In genomic region chrX:2928583-2929434, GRCh38 we compare ENCODE assay signal across 8 cellular contexts. TPM values are rescaled to one million over a fixed set of nuclear protein-coding genes. Genes with fewer than 3 reads are reported as not detected.
DNase-seq lines count a peak whose midpoint lies in the region; ATAC-seq and TF ChIP-seq lines count a peak whose summit lies in the region.

Gene ARSD, minus strand, starts transcription at chrX:2929339. Its CDS starts 64 bp downstream, at chrX:2929275.

- H3K27me3 ChIP-seq in heart right ventricle, result peaks cover 0 to 13% (median 0%) of the 10 kb centered on the region in 7 donors
- H3K27me3 ChIP-seq in aorta (ENCODE audit: control insufficient read depth in 1 of 2, insufficient read depth in 2 of 2, low read length in 1 of 2), result no peaks in the 10 kb centered on the region

- peak; percentile 95 for ATAC-seq in GM18909 (IDR thresholded peaks at IDR 0.05; ENCODE audit: poor library complexity, unreplicated experiment)
- ATAC-seq in HG03135 (IDR thresholded peaks at IDR 0.05; ENCODE audit: unreplicated experiment), result peak; percentile 89
- ATAC-seq in SK-N-SH treated with all-trans-retinoic acid at 6 μM for 48 hours, result peak; percentile 96
- peak; percentile 93 to 97 (median 96) for ATAC-seq in heart right ventricle
- peak; percentile 95 for ATAC-seq in aorta (ENCODE audit: low FRiP score)

- H3K9me3 ChIP-seq in heart right ventricle (peaks cover 0 to 18% (median 0%) of the 10 kb centered on the region in 11 donors), aorta (ENCODE audit: control insufficient read depth, low read length) (no peaks in the 10 kb centered on the region)

- in situ Hi-C loops in ACHN (cut with HindIII; ENCODE audit: low pct_ligation_motif_present, low pct_unique_long_range_greater_than_20kb, low sequenced_read_pairs), result no loop called here

- intact Hi-C loops in heart right ventricle (cut with DNase I), result no loop called here
- intact Hi-C loops in aorta (cut with DNase I), result no loop called here

- H3K36me3 ChIP-seq in heart right ventricle (peaks cover 0 to 9% (median 0%) of the 10 kb centered on the region in 9 donors), aorta (ENCODE audit: control insufficient read depth in 1 of 2, insufficient read depth in 2 of 2, low read length in 1 of 2) (no peaks in the 10 kb centered on the region)

- H3K27ac ChIP-seq in heart right ventricle, result peak within 1 kb of the TSS; percentile 84 to 99 (median 93)
- H3K27ac ChIP-seq in aorta (ENCODE audit: low read depth in 1 of 2, low read length in 2 of 2), result peak within 1 kb of the TSS; percentile 77 to 99

- no peak for TF ChIP-seq CTCF in heart right ventricle (IDR thresholded peaks at IDR 0.05)

- H3K4me3 ChIP-seq in heart right ventricle (peak within 1 kb of the TSS; percentile 55 to 93 (median 64)), aorta (ENCODE audit: low read length in 2 of 2) (peak within 1 kb of the TSS; percentile 68 to 78)

- H3K4me1 ChIP-seq in heart right ventricle (peaks cover 0 to 8% (median 0%) of the 10 kb centered on the region in 9 donors), aorta (ENCODE audit: control insufficient read depth in 1 of 2, insufficient read depth in 2 of 2, low read length in 2 of 2) (no peaks in the 10 kb centered on the region)

- DNase-seq in ACHN (peak; percentile 84), amniotic epithelial cell (ENCODE audit: low read depth) (peak; percentile 88), heart right ventricle (peak; percentile 87 to 89), pons (ENCODE audit: low spot score) (peak; percentile 51), aorta (peak; percentile 97 to 98)

- WGBS in heart right ventricle, 2 donors, result 0% methylated on average over 22 to 74 of the region's 84 CpGs
- WGBS in aorta, 2 donors, result 1% methylated on average over 46 to 84 of the region's 84 CpGs

TF ChIP-seq in SK-N-SH treated with all-trans-retinoic acid at 6 μM for 48 hours, 23 proteins besides CTCF, POLR2A, EP300 and RAD21:
- TF ChIP-seq ZNF565 (CRISPR knock-in tag; conservative IDR thresholded peaks at IDR 0.05; ENCODE audit: low read depth) (no peak), SNAI2 (CRISPR knock-in tag; IDR thresholded peaks at IDR 0.05) (no peak), GLIS3 (CRISPR knock-in tag; IDR thresholded peaks at IDR 0.05) (no peak), POU6F1 (CRISPR knock-in tag; IDR thresholded peaks at IDR 0.05; ENCODE audit: borderline replicate concordance, low read depth) (no peak), TOX (CRISPR knock-in tag; IDR thresholded peaks at IDR 0.05; ENCODE audit: borderline replicate concordance) (no peak), ZNF8 (CRISPR knock-in tag; IDR thresholded peaks at IDR 0.05) (no peak), RARB (CRISPR knock-in tag; IDR thresholded peaks at IDR 0.05) (no peak), TCF4 (CRISPR knock-in tag; IDR thresholded peaks at IDR 0.05; ENCODE audit: borderline replicate concordance) (no peak), BACH2 (CRISPR knock-in tag; IDR thresholded peaks at IDR 0.05; ENCODE audit: borderline replicate concordance) (no peak), ESRRG (CRISPR knock-in tag; IDR thresholded peaks at IDR 0.05) (no peak), ZNF70 (CRISPR knock-in tag; IDR thresholded peaks at IDR 0.05) (no peak), PPARA (CRISPR knock-in tag; IDR thresholded peaks at IDR 0.05; ENCODE audit: borderline replicate concordance) (no peak), OSR1 (CRISPR knock-in tag; IDR thresholded peaks at IDR 0.05) (no peak), ARNTL (CRISPR knock-in tag; IDR thresholded peaks at IDR 0.05; ENCODE audit: borderline replicate concordance, low read depth) (no peak), ZFP3 (CRISPR knock-in tag; IDR thresholded peaks at IDR 0.05) (no peak), TSHZ2 (CRISPR knock-in tag; IDR thresholded peaks at IDR 0.05) (no peak)
- TF ChIP-seq, protein P1, sequence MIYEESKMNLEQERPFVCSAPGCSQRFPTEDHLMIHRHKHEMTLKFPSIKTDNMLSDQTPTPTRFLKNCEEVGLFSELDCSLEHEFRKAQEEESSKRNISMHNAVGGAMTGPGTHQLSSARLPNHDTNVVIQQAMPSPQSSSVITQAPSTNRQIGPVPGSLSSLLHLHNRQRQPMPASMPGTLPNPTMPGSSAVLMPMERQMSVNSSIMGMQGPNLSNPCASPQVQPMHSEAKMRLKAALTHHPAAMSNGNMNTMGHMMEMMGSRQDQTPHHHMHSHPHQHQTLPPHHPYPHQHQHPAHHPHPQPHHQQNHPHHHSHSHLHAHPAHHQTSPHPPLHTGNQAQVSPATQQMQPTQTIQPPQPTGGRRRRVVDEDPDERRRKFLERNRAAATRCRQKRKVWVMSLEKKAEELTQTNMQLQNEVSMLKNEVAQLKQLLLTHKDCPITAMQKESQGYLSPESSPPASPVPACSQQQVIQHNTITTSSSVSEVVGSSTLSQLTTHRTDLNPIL (CRISPR knock-in tag; IDR thresholded peaks at IDR 0.05; ENCODE audit: low read depth), result no peak
- TF ChIP-seq, protein P2, sequence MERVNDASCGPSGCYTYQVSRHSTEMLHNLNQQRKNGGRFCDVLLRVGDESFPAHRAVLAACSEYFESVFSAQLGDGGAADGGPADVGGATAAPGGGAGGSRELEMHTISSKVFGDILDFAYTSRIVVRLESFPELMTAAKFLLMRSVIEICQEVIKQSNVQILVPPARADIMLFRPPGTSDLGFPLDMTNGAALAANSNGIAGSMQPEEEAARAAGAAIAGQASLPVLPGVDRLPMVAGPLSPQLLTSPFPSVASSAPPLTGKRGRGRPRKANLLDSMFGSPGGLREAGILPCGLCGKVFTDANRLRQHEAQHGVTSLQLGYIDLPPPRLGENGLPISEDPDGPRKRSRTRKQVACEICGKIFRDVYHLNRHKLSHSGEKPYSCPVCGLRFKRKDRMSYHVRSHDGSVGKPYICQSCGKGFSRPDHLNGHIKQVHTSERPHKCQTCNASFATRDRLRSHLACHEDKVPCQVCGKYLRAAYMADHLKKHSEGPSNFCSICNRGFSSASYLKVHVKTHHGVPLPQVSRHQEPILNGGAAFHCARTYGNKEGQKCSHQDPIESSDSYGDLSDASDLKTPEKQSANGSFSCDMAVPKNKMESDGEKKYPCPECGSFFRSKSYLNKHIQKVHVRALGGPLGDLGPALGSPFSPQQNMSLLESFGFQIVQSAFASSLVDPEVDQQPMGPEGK (CRISPR knock-in tag; IDR thresholded peaks at IDR 0.05; ENCODE audit: borderline replicate concordance), result no peak

RNA-seq across cellular contexts. Expression of gene ARSD, which starts in this region (rescaled TPM):
- 10 to 100 TPM in 4 of 10 donors, 1 to 10 TPM in 6; 4.6 to 19.0 (median 8.8) TPM for total RNA-seq in heart right ventricle
- 1 to 10 TPM; 4.2 to 5.8 TPM for polyA plus RNA-seq in heart right ventricle
- 10 to 100 TPM; 18.7 to 23.3 TPM for total RNA-seq in aorta
- 10 to 100 TPM in 1 of 2 donors, 1 to 10 TPM in 1; 1.9 to 13.8 TPM for polyA plus RNA-seq in aorta

Comparison
In these comparisons a context has a peak if more than half of its experiments do, and no peak if none do; other contexts are left out.
1. Peak in every context shown above with its lines: DNase-seq, ATAC-seq, H3K4me3 ChIP-seq and H3K27ac ChIP-seq.